25 cellular contexts compared by ENCODE assay signal in the genomic region with DNA sequence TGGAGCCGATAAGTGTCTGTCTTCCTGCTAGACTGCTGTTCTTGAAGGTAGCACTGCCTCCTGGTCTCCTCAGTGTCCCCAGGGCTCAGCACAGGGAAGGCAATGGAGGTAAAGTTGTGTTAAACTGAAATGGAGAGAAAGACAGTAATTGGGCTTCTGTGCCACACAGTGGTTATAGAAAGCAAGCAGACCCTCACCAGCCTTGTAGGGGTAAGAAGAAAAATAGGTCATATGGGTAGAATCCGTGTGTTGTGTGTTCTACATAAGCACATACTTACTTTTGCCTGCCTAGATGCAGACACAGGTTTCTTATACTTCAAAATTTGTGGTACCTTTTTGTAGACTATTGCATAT. TPM values are rescaled to one million over a fixed set of nuclear protein-coding genes. Genes with fewer than 3 reads are reported as not detected.
DNase-seq lines count a peak whose midpoint lies in the region; ATAC-seq and TF ChIP-seq lines count a peak whose summit lies in the region.
"Had no signal": no experiment of that assay in that cellular context is flagged by ENCODE, and none has a peak within 500 bp of the region (broad histone marks: within the 10 kb centered on the region; RNA-seq: fewer than 3 reads in every experiment).

No MANE protein-coding gene starts in this region.

- TF ChIP-seq CTCF in Panc1 (IDR thresholded peaks at IDR 0.05) = no peak
- no peak for TF ChIP-seq CTCF in dorsolateral prefrontal cortex (IDR thresholded peaks at IDR 0.05 in 54 of 56, conservative IDR thresholded peaks at IDR 0.05 in 2 of 56; ENCODE audit: low read depth in 1 of 56, partially characterized antibody in 56 of 56)

- peaks cover 3% of the 10 kb centered on the region; the same call in 1 of the 2 replicates for H3K9me3 ChIP-seq in Panc1 (ENCODE audit: control insufficient read depth, insufficient read depth, low read depth, low read length)
- H3K9me3 ChIP-seq: A549, upper lobe of left lung had no signal

- peak overlapping the region; percentile 89 for H3K27ac Mint-ChIP-seq in activated CD4-positive, alpha-beta T cell treated with anti-CD3 and anti-CD28 coated beads, Interleukin-2, amount 10 ng/mL, durations not matched to agents 7 days and 5 days
- H3K27ac Mint-ChIP-seq in activated naive CD8-positive, alpha-beta T cell treated with anti-CD3 and anti-CD28 coated beads, Interleukin-2, amount 50 U/mL, for 24 hours = peak overlapping the region; percentile 85
- H3K27ac Mint-ChIP-seq in stimulated activated effector memory CD8-positive, alpha-beta T cell treated with anti-CD3 and anti-CD28 coated beads, Interleukin-12 subunit alpha, Interleukin-12 subunit beta, amount 100 ng/mL, for 72 hours = peak overlapping the region; percentile 91

- H3K4me3 Mint-ChIP-seq in activated CD4-positive, alpha-beta T cell treated with anti-CD3 and anti-CD28 coated beads, Interleukin-2, amount 10 ng/mL, durations not matched to agents 7 days and 5 days = no peak overlapping the region
- H3K4me3 Mint-ChIP-seq in activated naive CD8-positive, alpha-beta T cell treated with anti-CD3 and anti-CD28 coated beads, Interleukin-2, amount 50 U/mL, for 24 hours = peak overlapping the region; percentile 47
- H3K4me3 Mint-ChIP-seq in stimulated activated effector memory CD8-positive, alpha-beta T cell treated with anti-CD3 and anti-CD28 coated beads, Interleukin-12 subunit alpha, Interleukin-12 subunit beta, amount 100 ng/mL, for 72 hours = peak overlapping the region; percentile 73
- H3K4me3 Mint-ChIP-seq: CD14-positive monocyte, neural progenitor cell had no signal

- no peaks in the 10 kb centered on the region for H3K27me3 ChIP-seq in Panc1 (ENCODE audit: control insufficient read depth, insufficient read depth, low read length)
- H3K27me3 ChIP-seq in dorsolateral prefrontal cortex = no peaks in the 10 kb centered on the region
- H3K27me3 ChIP-seq: neural progenitor cell, upper lobe of left lung had no signal

- H3K36me3 ChIP-seq in Panc1 (ENCODE audit: control insufficient read depth, insufficient read depth, low read length) = no peaks in the 10 kb centered on the region
- H3K36me3 ChIP-seq: neural progenitor cell, upper lobe of left lung had no signal

- H3K27me3 Mint-ChIP-seq in activated CD4-positive, alpha-beta T cell treated with anti-CD3 and anti-CD28 coated beads, Interleukin-2, amount 10 ng/mL, durations not matched to agents 7 days and 5 days = no peaks in the 10 kb centered on the region
- no peaks in the 10 kb centered on the region for H3K27me3 Mint-ChIP-seq in activated naive CD8-positive, alpha-beta T cell treated with anti-CD3 and anti-CD28 coated beads, Interleukin-2, amount 50 U/mL, for 24 hours

- DNase-seq in activated CD4-positive, alpha-beta T cell treated with anti-CD3 and anti-CD28 coated beads, Interleukin-2, amount 10 ng/mL, durations not matched to agents 7 days and 5 days = no peak
- DNase-seq in activated CD4-positive, alpha-beta T cell treated with anti-CD3 and anti-CD28 coated beads, Interleukin-2, amount 50 U/mL, for 48 hours = no peak
- DNase-seq in Panc1 (ENCODE audit: low read depth, low spot score) (no peak), dorsolateral prefrontal cortex (no peak), OCI-M2 (lab: John Stamatoyannopoulos, UW; ENCODE audit: unreplicated experiment) (no peak), NCI-H1048 (lab: John Stamatoyannopoulos, UW) (no peak)
- no peak for DNase-seq in activated naive CD8-positive, alpha-beta T cell treated with anti-CD3 and anti-CD28 coated beads, Interleukin-2, amount 50 U/mL, for 24 hours
- no peak for DNase-seq in stimulated activated effector memory CD8-positive, alpha-beta T cell treated with anti-CD3 and anti-CD28 coated beads, Interleukin-12 subunit alpha, Interleukin-12 subunit beta, amount 100 ng/mL, for 72 hours (ENCODE audit: low spot score in 2 of 2)
- DNase-seq: activated CD4-positive, CD25-positive, alpha-beta regulatory T cell; aorta; DMS79 treated with DMSO at 0.1 percent for 48 hours; hippocampal formation; kidney; NCI-H1417 treated with DMSO at 0.1 percent for 48 hours; NCI-H82; SW 1271; upper lobe of left lung had no signal

- H3K4me1 ChIP-seq in Panc1 (ENCODE audit: control insufficient read depth, insufficient read depth, low read length) = no peaks in the 10 kb centered on the region
- H3K4me1 ChIP-seq: neural progenitor cell had no signal

- POLR2A ChIA-PET in activated CD4-positive, alpha-beta T cell treated with anti-CD3 and anti-CD28 coated beads, Interleukin-2, amount 10 ng/mL, durations not matched to agents 7 days and 5 days (lab: Charles Lee) = no interaction called here
- POLR2A ChIA-PET in Panc1 (lab: Charles Lee) = no interaction called here

- CTCF ChIA-PET in activated CD4-positive, alpha-beta T cell treated with anti-CD3 and anti-CD28 coated beads, Interleukin-2, amount 10 ng/mL, durations not matched to agents 7 days and 5 days (lab: Charles Lee) = no interaction called here
- CTCF ChIA-PET in Panc1 (lab: Charles Lee) = no interaction called here

- in situ Hi-C loops in Panc1 (cut with HindIII; ENCODE audit: low pct_unique_long_range_greater_than_20kb, low sequenced_read_pairs) = no loop called here

- H3K27ac ChIP-seq in Panc1 (ENCODE audit: low read length) = peak overlapping the region; percentile 3; the same call in 1 of the 2 replicates
- H3K27ac ChIP-seq in dorsolateral prefrontal cortex = no peak overlapping the region
- H3K27ac ChIP-seq: A549, neural progenitor cell, upper lobe of left lung had no signal

- H3K4me1 Mint-ChIP-seq in activated CD4-positive, alpha-beta T cell treated with anti-CD3 and anti-CD28 coated beads, Interleukin-2, amount 10 ng/mL, durations not matched to agents 7 days and 5 days = peaks cover 90% of the 10 kb centered on the region
- H3K4me1 Mint-ChIP-seq in activated naive CD8-positive, alpha-beta T cell treated with anti-CD3 and anti-CD28 coated beads, Interleukin-2, amount 50 U/mL, for 24 hours = peaks cover 91% of the 10 kb centered on the region
- H3K4me1 Mint-ChIP-seq in stimulated activated effector memory CD8-positive, alpha-beta T cell treated with anti-CD3 and anti-CD28 coated beads, Interleukin-12 subunit alpha, Interleukin-12 subunit beta, amount 100 ng/mL, for 72 hours = peaks cover 84% of the 10 kb centered on the region

- H3K9me3 Mint-ChIP-seq in activated CD4-positive, alpha-beta T cell treated with anti-CD3 and anti-CD28 coated beads, Interleukin-2, amount 10 ng/mL, durations not matched to agents 7 days and 5 days = peaks cover 3% of the 10 kb centered on the region
- H3K9me3 Mint-ChIP-seq in activated naive CD8-positive, alpha-beta T cell treated with anti-CD3 and anti-CD28 coated beads, Interleukin-2, amount 50 U/mL, for 24 hours = no peaks in the 10 kb centered on the region
- no peaks in the 10 kb centered on the region for H3K9me3 Mint-ChIP-seq in stimulated activated effector memory CD8-positive, alpha-beta T cell treated with anti-CD3 and anti-CD28 coated beads, Interleukin-12 subunit alpha, Interleukin-12 subunit beta, amount 100 ng/mL, for 72 hours

- intact Hi-C loops in Panc1 (cut with micrococcal nuclease; ENCODE audit: unreplicated experiment) (no loop called here), dorsolateral prefrontal cortex (cut with DNase I) (no loop called here)

- H3K36me3 Mint-ChIP-seq in activated CD4-positive, alpha-beta T cell treated with anti-CD3 and anti-CD28 coated beads, Interleukin-2, amount 10 ng/mL, durations not matched to agents 7 days and 5 days (ENCODE audit: low read depth) = peaks cover 77% of the 10 kb centered on the region
- H3K36me3 Mint-ChIP-seq in activated naive CD8-positive, alpha-beta T cell treated with anti-CD3 and anti-CD28 coated beads, Interleukin-2, amount 50 U/mL, for 24 hours (ENCODE audit: low read depth) = peaks cover 65% of the 10 kb centered on the region
- H3K36me3 Mint-ChIP-seq in stimulated activated effector memory CD8-positive, alpha-beta T cell treated with anti-CD3 and anti-CD28 coated beads, Interleukin-12 subunit alpha, Interleukin-12 subunit beta, amount 100 ng/mL, for 72 hours = peaks cover 84% of the 10 kb centered on the region
- H3K36me3 Mint-ChIP-seq: CD14-positive monocyte had no signal

- H3K4me3 ChIP-seq in Panc1 (ENCODE audit: low read depth in 2 of 2, low read length in 2 of 2) (no peak overlapping the region), dorsolateral prefrontal cortex (no peak overlapping the region)
- H3K4me3 ChIP-seq: A549, neural progenitor cell, upper lobe of left lung had no signal

- ATAC-seq in Panc1 = no peak
- ATAC-seq in activated naive CD8-positive, alpha-beta T cell treated with anti-CD3 and anti-CD28 coated beads, Interleukin-2, amount 50 U/mL, for 24 hours = no peak
- ATAC-seq in stimulated activated effector memory CD8-positive, alpha-beta T cell treated with anti-CD3 and anti-CD28 coated beads, Interleukin-12 subunit alpha, Interleukin-12 subunit beta, amount 100 ng/mL, for 72 hours = no peak
- ATAC-seq: A549, HCT116 had no signal

- BruUV-seq in Panc1 (replicated peaks; lab: Mats Ljungman, UMichigan) = no TSS peak

RNA-seq across cellular contexts. Expression of a gene that starts 49.7 kb away (rescaled TPM):
- 100 to 1,000 TPM; 134 to 137 TPM for total RNA-seq in activated CD4-positive, alpha-beta T cell treated with anti-CD3 and anti-CD28 coated beads, Interleukin-2, amount 10 ng/mL, durations not matched to agents 7 days and 5 days
- total RNA-seq in Panc1 (2021; ENCODE audit: unreplicated experiment) = 1.2 TPM
- 0.29 TPM for polyA plus RNA-seq in Panc1 (2012; ENCODE audit: insufficient read length)
- 1 to 10 TPM in 44 of 120 experiments, under 1 TPM in 44, not detected in 32; 0.10 to 3.0 (median 1.00) TPM for total RNA-seq in dorsolateral prefrontal cortex
- total RNA-seq: chondrocyte, fibroblast of villous mesenchyme, pulmonary artery endothelial cell, RPMI7951 had no signal

Comparison
In these comparisons a context has a peak if more than half of its experiments do, and no peak if none do; other contexts are left out.
1. RNA of a gene that starts 49.7 kb away (total RNA-seq): 134 to 137 TPM in activated CD4-positive, alpha-beta T cell treated with anti-CD3 and anti-CD28 coated beads, Interleukin-2, amount 10 ng/mL, durations not matched to agents 7 days and 5 days; 1.2 TPM in Panc1 (single experiment) and 0.10 to 3.0 TPM in dorsolateral prefrontal cortex; every median in the first group is over 10 times any median in the second.
2. Peak in every context shown above with its lines, with median percentiles within 50 percentile points of each other: H3K27ac Mint-ChIP-seq.